In genomic region chr20:50423758-50424157, GRCh38 we compare ENCODE assay signal across 15 cellular contexts.
DNase-seq lines count a peak whose midpoint lies in the region; ATAC-seq and TF ChIP-seq lines count a peak whose summit lies in the region.
"Had no signal": no experiment of that assay in that cellular context is flagged by ENCODE, and none has a peak within 500 bp of the region (broad histone marks: within the 10 kb centered on the region; RNA-seq: fewer than 3 reads in every experiment).

No MANE protein-coding gene starts in this region.

- no peak overlapping the region for H2AFZ ChIP-seq in osteoblast (ENCODE audit: low read length)
- H2AFZ ChIP-seq: parathyroid adenoma had no signal

- H4K20me1 ChIP-seq in osteoblast (ENCODE audit: insufficient read depth, low read length) = no peaks in the 10 kb centered on the region

- DNase-seq in left ventricle myocardium inferior (no peak), Right ventricle myocardium inferior (ENCODE audit: missing footprints) (no peak), epithelial cell of prostate (ENCODE audit: low read depth, low spot score) (no peak), osteoblast (ENCODE audit: insufficient read length, low spot score, missing footprints) (no peak), uterus (no peak), amygdala (lab: John Stamatoyannopoulos, UW) (no peak), OCI-M1 (lab: John Stamatoyannopoulos, UW) (no peak)
- DNase-seq: activated CD4-positive, alpha-beta T cell treated with anti-CD3 and anti-CD28 coated beads, Interleukin-2, amount 10 ng/mL, durations not matched to agents 24 days and 14 days; activated T-cell treated with anti-CD3 and anti-CD28 coated beads, Interleukin-2, amount 50 U/mL, for 4 hours; cortex of kidney; NCI-H1694 treated with DMSO at 0.1 percent for 48 hours; T-helper 9 cell had no signal

- no peaks in the 10 kb centered on the region for H3K27me3 ChIP-seq in left ventricle myocardium inferior (ENCODE audit: low read depth)
- H3K27me3 ChIP-seq in osteoblast (ENCODE audit: insufficient read depth, low read length) = no peaks in the 10 kb centered on the region
- H3K27me3 ChIP-seq in uterus = no peaks in the 10 kb centered on the region

- TF ChIP-seq POLR2A in uterus (IDR thresholded peaks at IDR 0.05) = no peak

- H3K4me2 ChIP-seq in osteoblast (ENCODE audit: insufficient read depth, low read length) = no peak overlapping the region

- ATAC-seq in Right ventricle myocardium inferior (no peak), HG03432 (IDR thresholded peaks at IDR 0.05; ENCODE audit: unreplicated experiment) (no peak)
- ATAC-seq: activated T-cell treated with anti-CD3 and anti-CD28 coated beads, Interleukin-2, amount 50 U/mL, for 4 hours had no signal

- H3K27ac ChIP-seq in left ventricle myocardium inferior (replicated peaks) = peak overlapping the region; percentile 41
- peak overlapping the region; percentile 99 for H3K27ac ChIP-seq in epithelial cell of prostate
- H3K27ac ChIP-seq in osteoblast (ENCODE audit: low read depth, low read length) = peak overlapping the region; percentile 57
- peak overlapping the region; percentile 71 to 77 for H3K27ac ChIP-seq in uterus
- H3K27ac ChIP-seq: HL-60, parathyroid adenoma had no signal

- H3K36me3 ChIP-seq in left ventricle myocardium inferior = no peaks in the 10 kb centered on the region
- no peaks in the 10 kb centered on the region for H3K36me3 ChIP-seq in osteoblast (ENCODE audit: insufficient read depth, low read length)
- no peaks in the 10 kb centered on the region for H3K36me3 ChIP-seq in uterus

- TF ChIP-seq CTCF in left ventricle myocardium inferior (IDR thresholded peaks at IDR 0.05; ENCODE audit: borderline replicate concordance) = no peak
- no peak for TF ChIP-seq CTCF in osteoblast (IDR thresholded peaks at IDR 0.05; ENCODE audit: extremely low read depth, low read depth, low read length)
- no peak for TF ChIP-seq CTCF in uterus (IDR thresholded peaks at IDR 0.05)

- no peaks in the 10 kb centered on the region for H3K79me2 ChIP-seq in osteoblast (ENCODE audit: insufficient read depth, low read length)
- H3K79me2 ChIP-seq: parathyroid adenoma had no signal

- peaks cover 17% of the 10 kb centered on the region for H3K4me1 ChIP-seq in left ventricle myocardium inferior
- H3K4me1 ChIP-seq in osteoblast (ENCODE audit: insufficient read depth, low read length) = peaks cover 14% of the 10 kb centered on the region
- peaks cover 0 to 7% of the 10 kb centered on the region in 2 donors for H3K4me1 ChIP-seq in uterus
- H3K4me1 ChIP-seq: parathyroid adenoma had no signal

- H3K4me3 ChIP-seq in left ventricle myocardium inferior = no peak overlapping the region
- no peak overlapping the region for H3K4me3 ChIP-seq in osteoblast (ENCODE audit: insufficient read depth, low read length)
- H3K4me3 ChIP-seq in uterus = no peak overlapping the region

- intact Hi-C loops in left ventricle myocardium inferior (cut with micrococcal nuclease) (no loop called here), Right ventricle myocardium inferior (cut with DNase I) (no loop called here), uterus (cut with DNase I; ENCODE audit: low total_unique reads) (no loop called here)

- H3K9me3 ChIP-seq in left ventricle myocardium inferior (replicated peaks) (peaks cover 6% of the 10 kb centered on the region), osteoblast (ENCODE audit: low read depth, low read length) (peaks cover 3% of the 10 kb centered on the region), uterus (no peaks in the 10 kb centered on the region)

Comparison
In these comparisons a context has a peak if more than half of its experiments do, and no peak if none do; other contexts are left out.
1. H3K27ac ChIP-seq: peak in every context shown above with its lines; median percentile 99 in epithelial cell of prostate; 74 in uterus; 57 in osteoblast; 41 in left ventricle myocardium inferior.